1 cellular context compared by ENCODE assay signal in genomic region chr13:75569576-75569975, GRCh38.
TF ChIP-seq lines count a peak whose summit lies in the region.

No MANE protein-coding gene starts in this region.

TF ChIP-seq in HCT116, 20 proteins besides CTCF, POLR2A, EP300 and RAD21 (continued from another document):
- TF ChIP-seq ZBTB33 (IDR thresholded peaks at IDR 0.05; ENCODE audit: extremely low read depth, insufficient replicate concordance, low read length) = no peak
- TF ChIP-seq SP1 (IDR thresholded peaks at IDR 0.05; ENCODE audit: low read depth) = no peak
- no peak for TF ChIP-seq EZH2phosphoT487 (IDR thresholded peaks at IDR 0.05; ENCODE audit: borderline replicate concordance)
- no peak for TF ChIP-seq EGR1 (IDR thresholded peaks at IDR 0.05; ENCODE audit: low read depth)
TF ChIP-seq in HCT116: peak in this region for 0.
